Comparison of ENCODE assay signal across 8 cellular contexts in the genomic region with DNA sequence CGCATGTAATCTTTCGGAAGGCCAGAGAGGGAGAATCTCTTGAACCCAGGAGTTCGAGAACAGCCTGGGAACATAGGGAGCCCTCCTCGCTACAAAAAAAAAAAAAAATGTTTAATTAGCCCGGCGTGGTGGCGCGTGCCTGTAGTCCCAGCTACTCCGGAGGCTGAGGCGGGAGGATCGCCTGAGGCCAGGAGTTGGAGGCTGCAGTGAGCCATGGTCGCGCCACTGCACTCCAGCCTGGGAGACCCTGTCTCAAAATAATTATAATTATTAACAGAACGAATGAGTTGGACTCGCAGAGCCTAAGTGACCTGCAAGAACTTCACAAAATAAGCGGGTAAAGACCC. TPM values are rescaled to one million over a fixed set of nuclear protein-coding genes. Genes with fewer than 3 reads are reported as not detected.
DNase-seq lines count a peak whose midpoint lies in the region; ATAC-seq and TF ChIP-seq lines count a peak whose summit lies in the region.

No MANE protein-coding gene starts in this region.

- H3K27ac Mint-ChIP-seq in CD8-positive, alpha-beta memory T cell = peak overlapping the region in 2 of 8 donors; percentile 50 to 76
- H3K27ac Mint-ChIP-seq in endodermal cell = peak overlapping the region; percentile 82

- H3K4me1 ChIP-seq in CD8-positive, alpha-beta memory T cell (ENCODE audit: insufficient read depth, low read length) = peaks cover 10% of the 10 kb centered on the region
- no peaks in the 10 kb centered on the region for H3K4me1 ChIP-seq in endodermal cell (ENCODE audit: control insufficient read depth, insufficient read depth, low read length)
- peaks cover 3 to 4% of the 10 kb centered on the region in 2 experiments for H3K4me1 ChIP-seq in neutrophil (ENCODE audit: control insufficient read depth in 1 of 2, insufficient read depth in 1 of 2, low read depth in 1 of 2, low read length in 1 of 2)

- TF ChIP-seq POLR2A in NB4 (IDR thresholded peaks at IDR 0.05; ENCODE audit: extremely low read depth, insufficient read length) = no peak

- no peaks in the 10 kb centered on the region for H3K27me3 ChIP-seq in CD8-positive, alpha-beta memory T cell (ENCODE audit: insufficient read depth, low read length, poor library complexity, severe bottlenecking)
- no peaks in the 10 kb centered on the region for H3K27me3 ChIP-seq in endodermal cell (ENCODE audit: control insufficient read depth, insufficient read depth, low read length, poor library complexity, severe bottlenecking)
- H3K27me3 ChIP-seq in neutrophil = no peaks in the 10 kb centered on the region

- no peaks in the 10 kb centered on the region for H3K9me3 ChIP-seq in CD8-positive, alpha-beta memory T cell (ENCODE audit: low read length)
- H3K9me3 ChIP-seq in endodermal cell (ENCODE audit: control insufficient read depth, low read length) (no peaks in the 10 kb centered on the region), neutrophil (no peaks in the 10 kb centered on the region)

- H3K4me3 Mint-ChIP-seq in CD8-positive, alpha-beta memory T cell = peak overlapping the region; percentile 73 to 95 (median 90)
- H3K4me3 Mint-ChIP-seq in endodermal cell = peak overlapping the region; percentile 83

- DNase-seq in CD8-positive, alpha-beta memory T cell = no peak
- DNase-seq in NB4 (ENCODE audit: low read depth) (no peak), endodermal cell (no peak), NCI-H187 (lab: John Stamatoyannopoulos, UW) (no peak), AG20443 (ENCODE audit: low spot score) (no peak)
- no peak for DNase-seq in activated CD4-positive, alpha-beta T cell treated with anti-CD3 and anti-CD28 coated beads for 1 hour

- TF ChIP-seq CTCF in NB4 (IDR thresholded peaks at IDR 0.05; ENCODE audit: low read depth, low read length) = no peak
- no peak for TF ChIP-seq CTCF in endodermal cell (conservative IDR thresholded peaks at IDR 0.05)
- no peak for TF ChIP-seq CTCF in neutrophil (IDR thresholded peaks at IDR 0.05)

- WGBS in endodermal cell (ENCODE audit: insufficient coverage in 1 of 2, insufficient read length in 1 of 2), 2 experiments = 56 to 58% methylated on average over 12 to 16 of the region's 16 CpGs

- POLR2A ChIA-PET in CD8-positive, alpha-beta memory T cell (lab: Charles Lee) = interaction anchor here (3.0 kb wide), 1 partner anchor 18 kb away, joined by 21 read pairs; the partner anchor contains the start of gene TAF5

- peak overlapping the region; percentile 60 for H3K4me3 ChIP-seq in CD8-positive, alpha-beta memory T cell (ENCODE audit: low read length)
- H3K4me3 ChIP-seq in NB4 (ENCODE audit: low read depth, low read length) (peak overlapping the region; percentile 79), endodermal cell (ENCODE audit: low read length) (peak overlapping the region; percentile 88), neutrophil (ENCODE audit: low read depth in 1 of 2, low read length in 1 of 2) (peak overlapping the region; percentile 69 to 88)

- peak overlapping the region; percentile 85 for H3K9ac ChIP-seq in endodermal cell (ENCODE audit: extremely low read depth, low read length, poor library complexity, severe bottlenecking)

- H3K9me3 Mint-ChIP-seq in CD8-positive, alpha-beta memory T cell = no peaks in the 10 kb centered on the region
- no peaks in the 10 kb centered on the region for H3K9me3 Mint-ChIP-seq in endodermal cell

- CTCF ChIA-PET in CD8-positive, alpha-beta memory T cell (lab: Charles Lee) = no interaction called here

- H3K27me3 Mint-ChIP-seq in CD8-positive, alpha-beta memory T cell = no peaks in the 10 kb centered on the region
- H3K27me3 Mint-ChIP-seq in endodermal cell (ENCODE audit: insufficient read depth) = no peaks in the 10 kb centered on the region

- H3K4me1 Mint-ChIP-seq in CD8-positive, alpha-beta memory T cell = peaks cover 8 to 22% (median 13%) of the 10 kb centered on the region in 3 donors
- no peaks in the 10 kb centered on the region for H3K4me1 Mint-ChIP-seq in endodermal cell

- no peak for ATAC-seq in GM21619 (IDR thresholded peaks at IDR 0.05; ENCODE audit: unreplicated experiment)

- H3K36me3 ChIP-seq in CD8-positive, alpha-beta memory T cell (ENCODE audit: insufficient read depth, low read length) = peaks cover 10% of the 10 kb centered on the region
- H3K36me3 ChIP-seq in endodermal cell (ENCODE audit: control insufficient read depth, insufficient read depth, low read length) (peaks cover 31% of the 10 kb centered on the region), neutrophil (no peaks in the 10 kb centered on the region)

- peaks cover 0 to 28% (median 2%) of the 10 kb centered on the region in 3 donors for H3K36me3 Mint-ChIP-seq in CD8-positive, alpha-beta memory T cell
- H3K36me3 Mint-ChIP-seq in endodermal cell (ENCODE audit: low read depth) = peaks cover 29% of the 10 kb centered on the region

- H3K27ac ChIP-seq in CD8-positive, alpha-beta memory T cell (ENCODE audit: low read depth, low read length) = peak overlapping the region; percentile 64
- H3K27ac ChIP-seq in endodermal cell (ENCODE audit: low read depth, low read length) (no peak overlapping the region), neutrophil (no peak overlapping the region)

RNA-seq across cellular contexts. Expression of gene PCGF6, which starts 0.8 kb away (rescaled TPM):
- total RNA-seq in CD8-positive, alpha-beta memory T cell = 10 to 100 TPM; 17.6 to 17.7 TPM
- polyA plus RNA-seq in CD8-positive, alpha-beta memory T cell = 10.8 TPM
- total RNA-seq in endodermal cell = 10 to 100 TPM; 18.9 to 20.5 TPM
- polyA plus RNA-seq in endodermal cell (2013, experiment 1 of 2) = 15.8 TPM
- polyA plus RNA-seq in endodermal cell (2013, experiment 2 of 2) = 17.0 TPM

RNA-seq across cellular contexts. Expression of gene TAF5, which starts 17.6 kb away (rescaled TPM):
- 10 to 100 TPM; 10.9 to 11.4 TPM for total RNA-seq in CD8-positive, alpha-beta memory T cell
- polyA plus RNA-seq in CD8-positive, alpha-beta memory T cell = 4.4 TPM
- total RNA-seq in endodermal cell = 10 to 100 TPM in 1 of 2 donors, 1 to 10 TPM in 1; 8.4 to 10.1 TPM
- 9.9 TPM for polyA plus RNA-seq in endodermal cell (2013, experiment 1 of 2)
- 10.0 TPM for polyA plus RNA-seq in endodermal cell (2013, experiment 2 of 2)

RNA-seq across cellular contexts. Expression of gene ATP5MK, which starts 46.1 kb away (rescaled TPM):
- 100 to 1,000 TPM; 438 to 454 TPM for total RNA-seq in CD8-positive, alpha-beta memory T cell
- 553 TPM for polyA plus RNA-seq in CD8-positive, alpha-beta memory T cell
- 100 to 1,000 TPM; 360 to 396 TPM for total RNA-seq in endodermal cell
- 311 TPM for polyA plus RNA-seq in endodermal cell (2013, experiment 1 of 2)
- polyA plus RNA-seq in endodermal cell (2013, experiment 2 of 2) = 318 TPM

RNA-seq across cellular contexts. Expression of gene PDCD11, which starts 46.3 kb away (rescaled TPM):
- 10 to 100 TPM; 88.5 to 91.3 TPM for total RNA-seq in CD8-positive, alpha-beta memory T cell
- polyA plus RNA-seq in CD8-positive, alpha-beta memory T cell = 16.4 TPM
- 10 to 100 TPM; 62.3 to 65.8 TPM for total RNA-seq in endodermal cell
- polyA plus RNA-seq in endodermal cell (2013, experiment 1 of 2) = 33.6 TPM
- 29.4 TPM for polyA plus RNA-seq in endodermal cell (2013, experiment 2 of 2)
